Comparison of ENCODE assay signal across 21 cellular contexts in genomic region chr7:17326378-17326777, GRCh38. TPM values are rescaled to one million over a fixed set of nuclear protein-coding genes. Genes with fewer than 3 reads are reported as not detected.
DNase-seq lines count a peak whose midpoint lies in the region; ATAC-seq and TF ChIP-seq lines count a peak whose summit lies in the region.
"Had no signal": no experiment of that assay in that cellular context is flagged by ENCODE, and none has a peak within 500 bp of the region (broad histone marks: within the 10 kb centered on the region; RNA-seq: fewer than 3 reads in every experiment).

No MANE protein-coding gene starts in this region.

- BruUV-seq in MCF 10A (replicated peaks; lab: Mats Ljungman, UMichigan): no TSS peak

- H3K4me1 Mint-ChIP-seq in MCF 10A (ENCODE audit: insufficient read depth, unreplicated experiment) (peaks cover 15% of the 10 kb centered on the region), T-helper 17 cell (peaks cover 14% of the 10 kb centered on the region)

- H3K9me3 Mint-ChIP-seq in MCF 10A (ENCODE audit: unreplicated experiment): no peaks in the 10 kb centered on the region
- H3K9me3 Mint-ChIP-seq: CD4-positive, CD25-positive, alpha-beta regulatory T cell had no signal

- H3K27ac Mint-ChIP-seq in MCF 10A (ENCODE audit: low read depth, unreplicated experiment) (no peak overlapping the region), T-helper 17 cell (peak overlapping the region; percentile 79)
- H3K27ac Mint-ChIP-seq: CD4-positive, CD25-positive, alpha-beta regulatory T cell had no signal

- peak overlapping the region; percentile 15 to 22 for H3K27ac ChIP-seq in breast epithelium
- H3K27ac ChIP-seq: SJCRH30 had no signal

- CTCF ChIA-PET in MCF 10A (lab: Yijun Ruan, JAX): interaction anchor here (0.7 kb wide), 1 partner anchor 12 kb away, joined by 3 read pairs; no protein-coding TSS in a partner anchor

- no peak for TF ChIP-seq POLR2A in breast epithelium (IDR thresholded peaks at IDR 0.05)

- DNase-seq in breast epithelium (ENCODE audit: low spot score in 2 of 2): no peak
- no peak for DNase-seq in MCF 10A (ENCODE audit: unreplicated experiment)
- peak; percentile 50 for DNase-seq in HT-29 (ENCODE audit: low spot score)
- DNase-seq in T-helper 17 cell: no peak
- no peak for DNase-seq in stimulated activated CD8-positive, alpha-beta memory T cell treated with anti-CD3 and anti-CD28 coated beads, Interleukin-4, amount 100 ng/mL, for 48 hours
- DNase-seq in stimulated activated CD4-positive, alpha-beta T cell treated with anti-CD3 and anti-CD28 coated beads, Interleukin-2, amount 100 ng/mL, for 24 hours: no peak
- no peak for DNase-seq in retina
- DNase-seq: CD4-positive, CD25-positive, alpha-beta regulatory T cell; DND-41; GOT3; NCI-H1092; NCI-H2029 treated with DMSO at 0.1 percent for 48 hours; NCI-H446; NCI-H526; NK-92 treated with Interleukin-12 subunit alpha and Interleukin-12 subunit beta, amount 100 ng/mL, for 24 hours; SJCRH30; T-helper 1 cell; T-helper 9 cell had no signal

- H3K4me3 Mint-ChIP-seq in MCF 10A (ENCODE audit: unreplicated experiment) (no peak overlapping the region), T-helper 17 cell (no peak overlapping the region)
- H3K4me3 Mint-ChIP-seq: CD4-positive, CD25-positive, alpha-beta regulatory T cell had no signal

- no peaks in the 10 kb centered on the region for H3K36me3 ChIP-seq in breast epithelium
- H3K36me3 ChIP-seq: SJCRH30 had no signal

- no peak overlapping the region for H3K4me3 ChIP-seq in breast epithelium
- H3K4me3 ChIP-seq: GM12878, SJCRH30 had no signal

- no peaks in the 10 kb centered on the region for H3K27me3 ChIP-seq in breast epithelium
- H3K27me3 ChIP-seq: SJCRH30 had no signal

- peaks cover 0 to 4% of the 10 kb centered on the region in 2 donors for H3K4me1 ChIP-seq in breast epithelium
- H3K4me1 ChIP-seq: SJCRH30 had no signal

- TF ChIP-seq CTCF in breast epithelium (IDR thresholded peaks at IDR 0.05): no peak
- TF ChIP-seq CTCF in MCF 10A (IDR thresholded peaks at IDR 0.05; ENCODE audit: unreplicated experiment): no peak

- no peaks in the 10 kb centered on the region for H3K27me3 Mint-ChIP-seq in MCF 10A (ENCODE audit: insufficient read depth, unreplicated experiment)
- no peaks in the 10 kb centered on the region for H3K27me3 Mint-ChIP-seq in T-helper 17 cell
- H3K27me3 Mint-ChIP-seq: CD4-positive, CD25-positive, alpha-beta regulatory T cell had no signal

- ATAC-seq in T-helper 17 cell: peak; percentile 20
- ATAC-seq: GM12878, HCT116, Panc1 had no signal

- intact Hi-C loops in breast epithelium (cut with DNase I; ENCODE audit: low total_unique reads) (no loop called here), MCF 10A (cut with micrococcal nuclease) (no loop called here)

- H3K36me3 Mint-ChIP-seq in MCF 10A (ENCODE audit: insufficient read depth, unreplicated experiment) (peaks cover 57% of the 10 kb centered on the region), T-helper 17 cell (ENCODE audit: low read depth) (peaks cover 6% of the 10 kb centered on the region)

- no peaks in the 10 kb centered on the region for H3K9me3 ChIP-seq in breast epithelium
- H3K9me3 ChIP-seq in T-helper 17 cell (ENCODE audit: control insufficient read depth, low read length, poor library complexity, severe bottlenecking): no peaks in the 10 kb centered on the region

- POLR2A ChIA-PET in MCF 10A (lab: Yijun Ruan, JAX): interaction anchor here (0.6 to 0.8 kb wide), 2 partner anchors 229 to 312 kb away, joined by 3 read pairs; no protein-coding TSS in a partner anchor

RNA-seq across cellular contexts. Expression of gene AHR, which starts 27.9 kb away (rescaled TPM):
- total RNA-seq in breast epithelium (100 to 1,000 TPM; 103 to 349 (median 146) TPM), MCF 10A (2022) (99.1 and 100 TPM in 2 replicates), T-helper 17 cell (100 to 1,000 TPM; 139 to 208 TPM)
- total RNA-seq in HT-29 (2014; rRNA removed; shearing (Covaris generic)): 63.1 and 68.2 TPM in 2 replicates
- total RNA-seq: SJCRH30 had no signal
